ENCODE assay signal across 1 cellular context in the genomic region with DNA sequence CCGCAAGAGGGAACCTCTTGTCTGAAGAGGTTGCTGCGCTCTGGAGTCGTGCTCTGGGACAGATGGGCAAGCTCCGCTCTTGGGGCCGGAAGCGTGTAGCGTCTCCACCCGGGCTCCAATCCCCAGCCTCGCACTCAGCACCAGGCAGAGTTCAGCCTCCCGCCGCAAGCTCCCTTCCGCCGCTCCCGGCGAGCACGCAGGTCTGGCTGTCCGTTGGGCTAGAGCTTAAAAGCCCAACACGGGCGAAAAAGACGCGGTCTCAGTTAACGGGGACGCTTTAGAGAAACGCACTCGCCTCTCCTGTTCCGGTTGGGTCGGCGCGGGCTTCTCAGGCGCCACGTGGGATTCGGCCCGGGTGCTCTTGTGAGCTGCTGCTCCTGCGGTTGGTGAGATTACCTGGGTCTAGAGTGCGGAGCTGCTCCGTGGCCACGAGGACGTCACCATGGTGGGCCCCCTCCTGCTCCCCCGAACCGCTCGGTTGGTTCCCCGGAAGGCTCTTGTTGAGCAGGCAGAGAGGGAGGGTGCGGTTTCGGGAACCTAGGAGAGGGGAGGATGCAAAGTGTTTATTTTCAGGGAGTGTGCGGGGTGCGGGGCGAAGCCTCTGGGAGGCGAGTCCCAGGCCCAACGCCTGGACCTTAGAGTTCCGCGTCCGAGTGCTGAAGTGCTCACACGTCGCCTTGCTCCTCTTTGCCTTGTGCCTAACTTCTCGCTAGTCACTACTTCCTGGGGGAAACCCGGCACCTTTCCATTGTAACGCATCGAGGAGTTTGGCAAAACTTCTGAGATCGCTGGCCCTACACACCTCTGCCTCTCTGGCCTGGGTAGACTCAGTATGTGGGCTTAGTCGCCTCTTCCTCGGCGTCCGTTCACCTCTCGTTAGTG.
TF ChIP-seq lines count a peak whose summit lies in the region.

A gene (plus strand): TSS at position 331 of the 882 bp plus-strand sequence. CDS start 112 bp downstream, at position 443.

TF ChIP-seq in HepG2, 621 proteins besides CTCF, POLR2A, EP300 and RAD21 (continued from another document and continues in another):
- TF ChIP-seq, protein P1, sequence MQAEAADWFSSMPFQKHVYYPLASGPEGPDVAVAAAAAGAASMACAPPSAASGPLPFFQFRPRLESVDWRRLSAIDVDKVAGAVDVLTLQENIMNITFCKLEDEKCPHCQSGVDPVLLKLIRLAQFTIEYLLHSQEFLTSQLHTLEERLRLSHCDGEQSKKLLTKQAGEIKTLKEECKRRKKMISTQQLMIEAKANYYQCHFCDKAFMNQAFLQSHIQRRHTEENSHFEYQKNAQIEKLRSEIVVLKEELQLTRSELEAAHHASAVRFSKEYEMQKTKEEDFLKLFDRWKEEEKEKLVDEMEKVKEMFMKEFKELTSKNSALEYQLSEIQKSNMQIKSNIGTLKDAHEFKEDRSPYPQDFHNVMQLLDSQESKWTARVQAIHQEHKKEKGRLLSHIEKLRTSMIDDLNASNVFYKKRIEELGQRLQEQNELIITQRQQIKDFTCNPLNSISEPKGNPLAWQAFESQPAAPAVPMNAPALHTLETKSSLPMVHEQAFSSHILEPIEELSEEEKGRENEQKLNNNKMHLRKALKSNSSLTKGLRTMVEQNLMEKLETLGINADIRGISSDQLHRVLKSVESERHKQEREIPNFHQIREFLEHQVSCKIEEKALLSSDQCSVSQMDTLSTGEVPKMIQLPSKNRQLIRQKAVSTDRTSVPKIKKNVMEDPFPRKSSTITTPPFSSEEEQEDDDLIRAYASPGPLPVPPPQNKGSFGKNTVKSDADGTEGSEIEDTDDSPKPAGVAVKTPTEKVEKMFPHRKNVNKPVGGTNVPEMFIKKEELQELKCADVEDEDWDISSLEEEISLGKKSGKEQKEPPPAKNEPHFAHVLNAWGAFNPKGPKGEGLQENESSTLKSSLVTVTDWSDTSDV (CRISPR knock-in tag; IDR thresholded peaks at IDR 0.05), result peak; percentile 48
- TF ChIP-seq ZNF841 (CRISPR knock-in tag; IDR thresholded peaks at IDR 0.05; ENCODE audit: borderline replicate concordance) (no peak), GATA4 (IDR thresholded peaks at IDR 0.05; ENCODE audit: borderline replicate concordance, low read depth) (peak; percentile 14; the same call in 1 of the 2 replicates), SP5 (CRISPR knock-in tag; IDR thresholded peaks at IDR 0.05; ENCODE audit: borderline replicate concordance, low read depth) (no peak), MAZ (IDR thresholded peaks at IDR 0.05; ENCODE audit: borderline replicate concordance, low read depth, low read length) (no peak), MAZ (CRISPR knock-in tag; IDR thresholded peaks at IDR 0.05; ENCODE audit: low read depth) (peak; percentile 86), ZNF839 (CRISPR knock-in tag; IDR thresholded peaks at IDR 0.05; ENCODE audit: borderline replicate concordance) (0 out of 2 replicates have a peak, but pooled peaks have one; percentile 48), RARA (CRISPR knock-in tag; IDR thresholded peaks at IDR 0.05) (peak; percentile 54; the same call in 1 of the 2 replicates), KLF12 (CRISPR knock-in tag; IDR thresholded peaks at IDR 0.05; ENCODE audit: borderline replicate concordance) (peak; percentile 89), NFKBIZ (CRISPR knock-in tag; IDR thresholded peaks at IDR 0.05) (peak; percentile 92), ZNF282 (IDR thresholded peaks at IDR 0.05; ENCODE audit: partially characterized antibody) (no peak), ZNF10 (CRISPR knock-in tag; IDR thresholded peaks at IDR 0.05; ENCODE audit: borderline replicate concordance, low read depth) (no peak), AHR (CRISPR knock-in tag; IDR thresholded peaks at IDR 0.05) (peak; percentile 72; the same call in 1 of the 2 replicates), NAIF1 (CRISPR knock-in tag; IDR thresholded peaks at IDR 0.05; ENCODE audit: borderline replicate concordance) (peak; percentile 91), ZNF124 (CRISPR knock-in tag; IDR thresholded peaks at IDR 0.05) (peak; percentile 95), FOXK1 (CRISPR knock-in tag; IDR thresholded peaks at IDR 0.05; ENCODE audit: borderline replicate concordance, low read depth) (peak; percentile 90), TEAD3 (CRISPR knock-in tag; optimal IDR thresholded peaks at IDR 0.05; ENCODE audit: borderline replicate concordance) (peak; percentile 84), ZNF383 (CRISPR knock-in tag; IDR thresholded peaks at IDR 0.05; ENCODE audit: borderline replicate concordance) (peak; percentile 65; the same call in 1 of the 2 replicates), ZNF552 (CRISPR knock-in tag; IDR thresholded peaks at IDR 0.05; ENCODE audit: borderline replicate concordance) (peak; percentile 81; the same call in 1 of the 2 replicates), ZNF235 (CRISPR knock-in tag; IDR thresholded peaks at IDR 0.05; ENCODE audit: borderline replicate concordance) (peak; percentile 35; the same call in 1 of the 2 replicates)
- TF ChIP-seq, protein P2, sequence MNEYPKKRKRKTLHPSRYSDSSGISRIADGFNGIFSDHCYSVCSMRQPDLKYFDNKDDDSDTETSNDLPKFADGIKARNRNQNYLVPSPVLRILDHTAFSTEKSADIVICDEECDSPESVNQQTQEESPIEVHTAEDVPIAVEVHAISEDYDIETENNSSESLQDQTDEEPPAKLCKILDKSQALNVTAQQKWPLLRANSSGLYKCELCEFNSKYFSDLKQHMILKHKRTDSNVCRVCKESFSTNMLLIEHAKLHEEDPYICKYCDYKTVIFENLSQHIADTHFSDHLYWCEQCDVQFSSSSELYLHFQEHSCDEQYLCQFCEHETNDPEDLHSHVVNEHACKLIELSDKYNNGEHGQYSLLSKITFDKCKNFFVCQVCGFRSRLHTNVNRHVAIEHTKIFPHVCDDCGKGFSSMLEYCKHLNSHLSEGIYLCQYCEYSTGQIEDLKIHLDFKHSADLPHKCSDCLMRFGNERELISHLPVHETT (CRISPR knock-in tag; conservative IDR thresholded peaks at IDR 0.05), result peak; percentile 96; the same call in 1 of the 2 replicates
- TF ChIP-seq, protein P3, sequence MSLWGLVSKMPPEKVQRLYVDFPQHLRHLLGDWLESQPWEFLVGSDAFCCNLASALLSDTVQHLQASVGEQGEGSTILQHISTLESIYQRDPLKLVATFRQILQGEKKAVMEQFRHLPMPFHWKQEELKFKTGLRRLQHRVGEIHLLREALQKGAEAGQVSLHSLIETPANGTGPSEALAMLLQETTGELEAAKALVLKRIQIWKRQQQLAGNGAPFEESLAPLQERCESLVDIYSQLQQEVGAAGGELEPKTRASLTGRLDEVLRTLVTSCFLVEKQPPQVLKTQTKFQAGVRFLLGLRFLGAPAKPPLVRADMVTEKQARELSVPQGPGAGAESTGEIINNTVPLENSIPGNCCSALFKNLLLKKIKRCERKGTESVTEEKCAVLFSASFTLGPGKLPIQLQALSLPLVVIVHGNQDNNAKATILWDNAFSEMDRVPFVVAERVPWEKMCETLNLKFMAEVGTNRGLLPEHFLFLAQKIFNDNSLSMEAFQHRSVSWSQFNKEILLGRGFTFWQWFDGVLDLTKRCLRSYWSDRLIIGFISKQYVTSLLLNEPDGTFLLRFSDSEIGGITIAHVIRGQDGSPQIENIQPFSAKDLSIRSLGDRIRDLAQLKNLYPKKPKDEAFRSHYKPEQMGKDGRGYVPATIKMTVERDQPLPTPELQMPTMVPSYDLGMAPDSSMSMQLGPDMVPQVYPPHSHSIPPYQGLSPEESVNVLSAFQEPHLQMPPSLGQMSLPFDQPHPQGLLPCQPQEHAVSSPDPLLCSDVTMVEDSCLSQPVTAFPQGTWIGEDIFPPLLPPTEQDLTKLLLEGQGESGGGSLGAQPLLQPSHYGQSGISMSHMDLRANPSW (CRISPR knock-in tag; IDR thresholded peaks at IDR 0.05; ENCODE audit: borderline replicate concordance), result no peak
- TF ChIP-seq, protein P4, sequence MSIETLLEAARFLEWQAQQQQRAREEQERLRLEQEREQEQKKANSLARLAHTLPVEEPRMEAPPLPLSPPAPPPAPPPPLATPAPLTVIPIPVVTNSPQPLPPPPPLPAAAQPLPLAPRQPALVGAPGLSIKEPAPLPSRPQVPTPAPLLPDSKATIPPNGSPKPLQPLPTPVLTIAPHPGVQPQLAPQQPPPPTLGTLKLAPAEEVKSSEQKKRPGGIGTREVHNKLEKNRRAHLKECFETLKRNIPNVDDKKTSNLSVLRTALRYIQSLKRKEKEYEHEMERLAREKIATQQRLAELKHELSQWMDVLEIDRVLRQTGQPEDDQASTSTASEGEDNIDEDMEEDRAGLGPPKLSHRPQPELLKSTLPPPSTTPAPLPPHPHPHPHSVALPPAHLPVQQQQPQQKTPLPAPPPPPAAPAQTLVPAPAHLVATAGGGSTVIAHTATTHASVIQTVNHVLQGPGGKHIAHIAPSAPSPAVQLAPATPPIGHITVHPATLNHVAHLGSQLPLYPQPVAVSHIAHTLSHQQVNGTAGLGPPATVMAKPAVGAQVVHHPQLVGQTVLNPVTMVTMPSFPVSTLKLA (IDR thresholded peaks at IDR 0.05), result peak; percentile 84
- TF ChIP-seq, protein P5, sequence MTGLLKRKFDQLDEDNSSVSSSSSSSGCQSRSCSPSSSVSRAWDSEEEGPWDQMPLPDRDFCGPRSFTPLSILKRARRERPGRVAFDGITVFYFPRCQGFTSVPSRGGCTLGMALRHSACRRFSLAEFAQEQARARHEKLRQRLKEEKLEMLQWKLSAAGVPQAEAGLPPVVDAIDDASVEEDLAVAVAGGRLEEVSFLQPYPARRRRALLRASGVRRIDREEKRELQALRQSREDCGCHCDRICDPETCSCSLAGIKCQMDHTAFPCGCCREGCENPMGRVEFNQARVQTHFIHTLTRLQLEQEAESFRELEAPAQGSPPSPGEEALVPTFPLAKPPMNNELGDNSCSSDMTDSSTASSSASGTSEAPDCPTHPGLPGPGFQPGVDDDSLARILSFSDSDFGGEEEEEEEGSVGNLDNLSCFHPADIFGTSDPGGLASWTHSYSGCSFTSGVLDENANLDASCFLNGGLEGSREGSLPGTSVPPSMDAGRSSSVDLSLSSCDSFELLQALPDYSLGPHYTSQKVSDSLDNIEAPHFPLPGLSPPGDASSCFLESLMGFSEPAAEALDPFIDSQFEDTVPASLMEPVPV (CRISPR knock-in tag; IDR thresholded peaks at IDR 0.05), result peak; percentile 79
- TF ChIP-seq, protein P6, sequence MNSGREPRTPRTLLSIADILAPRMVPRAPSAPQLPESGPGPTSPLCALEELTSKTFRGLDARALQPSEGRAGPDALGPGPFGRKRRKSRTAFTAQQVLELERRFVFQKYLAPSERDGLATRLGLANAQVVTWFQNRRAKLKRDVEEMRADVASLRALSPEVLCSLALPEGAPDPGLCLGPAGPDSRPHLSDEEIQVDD (CRISPR knock-in tag; IDR thresholded peaks at IDR 0.05; ENCODE audit: borderline replicate concordance), result peak; percentile 61; the same call in 1 of the 2 replicates
- TF ChIP-seq, protein P7, sequence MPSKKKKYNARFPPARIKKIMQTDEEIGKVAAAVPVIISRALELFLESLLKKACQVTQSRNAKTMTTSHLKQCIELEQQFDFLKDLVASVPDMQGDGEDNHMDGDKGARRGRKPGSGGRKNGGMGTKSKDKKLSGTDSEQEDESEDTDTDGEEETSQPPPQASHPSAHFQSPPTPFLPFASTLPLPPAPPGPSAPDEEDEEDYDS (CRISPR knock-in tag; IDR thresholded peaks at IDR 0.05), result peak; percentile 79
- TF ChIP-seq, protein P8, sequence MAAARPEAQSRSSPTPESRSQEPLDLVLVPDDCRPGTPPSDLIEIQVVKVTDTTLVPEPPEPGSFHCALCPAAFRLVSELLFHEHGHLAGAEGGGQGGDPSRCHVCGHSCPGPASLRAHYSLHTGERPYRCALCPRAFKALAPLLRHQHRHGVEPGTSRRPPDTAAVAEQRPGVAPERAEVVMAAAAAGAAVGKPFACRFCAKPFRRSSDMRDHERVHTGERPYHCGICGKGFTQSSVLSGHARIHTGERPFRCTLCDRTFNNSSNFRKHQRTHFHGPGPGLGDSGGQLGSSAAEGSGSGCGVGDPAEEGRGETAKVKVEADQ (CRISPR knock-in tag; IDR thresholded peaks at IDR 0.05; ENCODE audit: borderline replicate concordance), result peak; percentile 77
- TF ChIP-seq, protein P9, sequence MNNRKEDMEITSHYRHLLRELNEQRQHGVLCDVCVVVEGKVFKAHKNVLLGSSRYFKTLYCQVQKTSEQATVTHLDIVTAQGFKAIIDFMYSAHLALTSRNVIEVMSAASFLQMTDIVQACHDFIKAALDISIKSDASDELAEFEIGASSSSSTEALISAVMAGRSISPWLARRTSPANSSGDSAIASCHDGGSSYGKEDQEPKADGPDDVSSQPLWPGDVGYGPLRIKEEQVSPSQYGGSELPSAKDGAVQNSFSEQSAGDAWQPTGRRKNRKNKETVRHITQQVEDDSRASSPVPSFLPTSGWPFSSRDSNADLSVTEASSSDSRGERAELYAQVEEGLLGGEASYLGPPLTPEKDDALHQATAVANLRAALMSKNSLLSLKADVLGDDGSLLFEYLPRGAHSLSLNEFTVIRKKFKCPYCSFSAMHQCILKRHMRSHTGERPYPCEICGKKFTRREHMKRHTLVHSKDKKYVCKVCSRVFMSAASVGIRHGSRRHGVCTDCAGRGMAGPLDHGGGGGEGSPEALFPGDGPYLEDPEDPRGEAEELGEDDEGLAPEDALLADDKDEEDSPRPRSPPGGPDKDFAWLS (CRISPR knock-in tag; IDR thresholded peaks at IDR 0.05; ENCODE audit: borderline replicate concordance), result 0 out of 2 replicates have a peak, but pooled peaks have one; percentile 57
- TF ChIP-seq, protein P10, sequence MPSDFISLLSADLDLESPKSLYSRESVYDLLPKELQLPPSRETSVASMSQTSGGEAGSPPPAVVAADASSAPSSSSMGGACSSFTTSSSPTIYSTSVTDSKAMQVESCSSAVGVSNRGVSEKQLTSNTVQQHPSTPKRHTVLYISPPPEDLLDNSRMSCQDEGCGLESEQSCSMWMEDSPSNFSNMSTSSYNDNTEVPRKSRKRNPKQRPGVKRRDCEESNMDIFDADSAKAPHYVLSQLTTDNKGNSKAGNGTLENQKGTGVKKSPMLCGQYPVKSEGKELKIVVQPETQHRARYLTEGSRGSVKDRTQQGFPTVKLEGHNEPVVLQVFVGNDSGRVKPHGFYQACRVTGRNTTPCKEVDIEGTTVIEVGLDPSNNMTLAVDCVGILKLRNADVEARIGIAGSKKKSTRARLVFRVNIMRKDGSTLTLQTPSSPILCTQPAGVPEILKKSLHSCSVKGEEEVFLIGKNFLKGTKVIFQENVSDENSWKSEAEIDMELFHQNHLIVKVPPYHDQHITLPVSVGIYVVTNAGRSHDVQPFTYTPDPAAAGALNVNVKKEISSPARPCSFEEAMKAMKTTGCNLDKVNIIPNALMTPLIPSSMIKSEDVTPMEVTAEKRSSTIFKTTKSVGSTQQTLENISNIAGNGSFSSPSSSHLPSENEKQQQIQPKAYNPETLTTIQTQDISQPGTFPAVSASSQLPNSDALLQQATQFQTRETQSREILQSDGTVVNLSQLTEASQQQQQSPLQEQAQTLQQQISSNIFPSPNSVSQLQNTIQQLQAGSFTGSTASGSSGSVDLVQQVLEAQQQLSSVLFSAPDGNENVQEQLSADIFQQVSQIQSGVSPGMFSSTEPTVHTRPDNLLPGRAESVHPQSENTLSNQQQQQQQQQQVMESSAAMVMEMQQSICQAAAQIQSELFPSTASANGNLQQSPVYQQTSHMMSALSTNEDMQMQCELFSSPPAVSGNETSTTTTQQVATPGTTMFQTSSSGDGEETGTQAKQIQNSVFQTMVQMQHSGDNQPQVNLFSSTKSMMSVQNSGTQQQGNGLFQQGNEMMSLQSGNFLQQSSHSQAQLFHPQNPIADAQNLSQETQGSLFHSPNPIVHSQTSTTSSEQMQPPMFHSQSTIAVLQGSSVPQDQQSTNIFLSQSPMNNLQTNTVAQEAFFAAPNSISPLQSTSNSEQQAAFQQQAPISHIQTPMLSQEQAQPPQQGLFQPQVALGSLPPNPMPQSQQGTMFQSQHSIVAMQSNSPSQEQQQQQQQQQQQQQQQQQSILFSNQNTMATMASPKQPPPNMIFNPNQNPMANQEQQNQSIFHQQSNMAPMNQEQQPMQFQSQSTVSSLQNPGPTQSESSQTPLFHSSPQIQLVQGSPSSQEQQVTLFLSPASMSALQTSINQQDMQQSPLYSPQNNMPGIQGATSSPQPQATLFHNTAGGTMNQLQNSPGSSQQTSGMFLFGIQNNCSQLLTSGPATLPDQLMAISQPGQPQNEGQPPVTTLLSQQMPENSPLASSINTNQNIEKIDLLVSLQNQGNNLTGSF (CRISPR knock-in tag; IDR thresholded peaks at IDR 0.05), result peak; percentile 89; the same call in 1 of the 2 replicates
